Comparison of ENCODE assay signal across 26 cellular contexts in the genomic region with DNA sequence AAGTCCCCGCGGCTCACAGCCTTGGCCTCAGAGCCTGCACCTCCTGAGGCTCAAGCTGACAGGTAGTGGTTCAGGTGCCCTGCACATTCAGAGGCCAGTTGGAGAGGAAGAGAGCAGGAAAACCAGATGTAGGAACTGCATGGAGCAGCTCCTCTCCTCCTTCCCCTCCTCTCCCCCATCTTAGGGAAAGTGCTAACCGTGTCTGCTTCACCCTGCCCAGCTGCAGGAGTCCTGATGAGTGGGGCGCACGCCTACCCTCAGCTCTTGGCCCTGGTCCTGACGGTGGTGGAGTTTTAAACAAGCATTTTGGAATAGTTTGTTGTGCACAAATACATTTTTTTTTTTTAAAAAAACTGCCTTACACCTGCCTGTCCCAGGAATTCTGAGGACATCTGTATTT.
"Had no signal": no experiment of that assay in that cellular context is flagged by ENCODE, and none has a peak within 500 bp of the region (broad histone marks: within the 10 kb centered on the region; RNA-seq: fewer than 3 reads in every experiment).

No MANE protein-coding gene starts in this region.

- H3K27me3 ChIP-seq: breast epithelium, MG63 had no signal

- H3K27ac ChIP-seq: breast epithelium, SK-N-MC had no signal

- H3K4me1 ChIP-seq: breast epithelium had no signal

- H3K36me3 ChIP-seq: breast epithelium, MG63 had no signal

- H3K27ac Mint-ChIP-seq: activated CD8-positive, alpha-beta T cell treated with anti-CD3 and anti-CD28 coated beads, Interleukin-2, amount 10 ng/mL, durations not matched to agents 7 days and 5 days; activated naive CD8-positive, alpha-beta T cell treated with anti-CD3 and anti-CD28 coated beads, Interleukin-2, amount 10 ng/mL, durations not matched to agents 7 days and 5 days had no signal

- H3K4me3 ChIP-seq: breast epithelium, MG63, SK-N-MC had no signal

- H3K4me1 Mint-ChIP-seq: activated naive CD8-positive, alpha-beta T cell treated with anti-CD3 and anti-CD28 coated beads, Interleukin-2, amount 10 ng/mL, durations not matched to agents 7 days and 5 days; T-cell had no signal

- H3K4me3 Mint-ChIP-seq: activated CD8-positive, alpha-beta T cell treated with anti-CD3 and anti-CD28 coated beads, Interleukin-2, amount 10 ng/mL, durations not matched to agents 7 days and 5 days; activated naive CD8-positive, alpha-beta T cell treated with anti-CD3 and anti-CD28 coated beads, Interleukin-2, amount 10 ng/mL, durations not matched to agents 7 days and 5 days; T-cell had no signal

- H3K9me3 ChIP-seq: breast epithelium, MG63 had no signal

- DNase-seq: activated CD4-positive, alpha-beta T cell treated with anti-CD3 and anti-CD28 coated beads for 4 hours; activated CD4-positive, alpha-beta T cell treated with anti-CD3 and anti-CD28 coated beads, Interleukin-2, amount 50 U/mL, for 4 hours; activated CD8-positive, alpha-beta memory T cell treated with anti-CD3 and anti-CD28 coated beads, Interleukin-2, amount 50 U/mL, for 48 hours; activated CD8-positive, alpha-beta T cell treated with anti-CD3 and anti-CD28 coated beads, Interleukin-2, amount 10 ng/mL, durations not matched to agents 7 days and 5 days; activated naive CD4-positive, alpha-beta T cell treated with anti-CD3 and anti-CD28 coated beads, Interleukin-2, amount 50 U/mL, for 16 hours; activated naive CD8-positive, alpha-beta T cell treated with anti-CD3 and anti-CD28 coated beads, Interleukin-2, amount 10 ng/mL, durations not matched to agents 7 days and 5 days; activated T-cell treated with anti-CD3 and anti-CD28 coated beads, Interleukin-2, amount 50 U/mL, for 1 hour; aorta; caudate nucleus; MG63; MV-4-11; NCI-H1092 treated with DMSO at 0.1 percent for 48 hours; NCI-H1417 treated with DMSO at 0.1 percent for 48 hours; NCI-H1694 treated with DMSO at 0.1 percent for 48 hours; NCI-H2029 treated with DMSO at 0.1 percent for 48 hours; NCI-H510A treated with DMSO at 0.1 percent for 48 hours; NCI-H69; NK-92 treated with Interleukin-12 subunit alpha and Interleukin-12 subunit beta, amount 100 ng/mL, for 24 hours; OCI-M1; RPMI8226; T-cell; T-helper 2 cell; T1000 had no signal

- H3K9me3 Mint-ChIP-seq: activated naive CD8-positive, alpha-beta T cell treated with anti-CD3 and anti-CD28 coated beads, Interleukin-2, amount 10 ng/mL, durations not matched to agents 7 days and 5 days had no signal

- FAIRE-seq: TTC549 had no signal

- H3K36me3 Mint-ChIP-seq: T-cell had no signal
